Comparison of ENCODE assay signal across 18 cellular contexts in the genomic region with DNA sequence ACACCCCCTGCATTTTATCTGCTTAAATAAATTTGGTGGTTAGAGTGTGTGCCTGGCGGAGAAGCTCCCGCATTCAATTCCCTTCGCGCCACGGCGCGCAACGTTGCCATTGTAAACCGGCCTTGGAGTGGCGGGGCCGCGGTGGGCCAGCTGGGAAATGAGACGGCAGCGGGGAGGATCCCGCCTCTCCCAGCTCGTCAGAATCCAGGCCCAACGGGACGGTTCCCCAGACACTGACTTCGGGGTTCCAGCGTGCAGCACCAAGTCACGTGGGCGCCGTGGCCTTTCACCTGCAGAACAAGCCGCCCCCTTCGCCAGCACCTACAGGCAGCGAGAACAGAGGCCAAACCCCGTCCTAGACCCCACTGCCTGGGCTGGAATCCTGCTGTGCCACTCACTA.
DNase-seq lines count a peak whose midpoint lies in the region; ATAC-seq and TF ChIP-seq lines count a peak whose summit lies in the region.
"Had no signal": no experiment of that assay in that cellular context is flagged by ENCODE, and none has a peak within 500 bp of the region (broad histone marks: within the 10 kb centered on the region; RNA-seq: fewer than 3 reads in every experiment).

No MANE protein-coding gene starts in this region.

- peaks cover 80% of the 10 kb centered on the region for H3K4me1 ChIP-seq in BE2C
- H3K4me1 ChIP-seq in skeletal muscle tissue (ENCODE audit: control insufficient read depth in 3 of 3, insufficient read depth in 3 of 3, low read length in 3 of 3) = peaks cover 0 to 4% (median 0%) of the 10 kb centered on the region in 3 donors
- H3K4me1 ChIP-seq in PC-3 (ENCODE audit: insufficient read depth, low read length) = no peaks in the 10 kb centered on the region
- H3K4me1 ChIP-seq: prostate gland, uterus had no signal

- peak overlapping the region; percentile 3 for H3K4me3 ChIP-seq in BE2C (ENCODE audit: low read depth, low read length)
- peak overlapping the region; percentile 37 for H3K4me3 ChIP-seq in WERI-Rb-1 (ENCODE audit: low read depth, low read length)
- H3K4me3 ChIP-seq in skeletal muscle tissue (ENCODE audit: low read length in 3 of 3) = peak overlapping the region in 2 of 3 donors; percentile 1 to 13
- H3K4me3 ChIP-seq in PC-3 (ENCODE audit: low read length) = no peak overlapping the region
- H3K4me3 ChIP-seq: esophagus squamous epithelium, left lung, prostate gland, uterus had no signal

- H3F3A ChIP-seq in PC-3 (ENCODE audit: low read length, unreplicated experiment) = no peaks in the 10 kb centered on the region

- no peak overlapping the region for H2AFZ ChIP-seq in PC-3 (ENCODE audit: low read length)

- no peaks in the 10 kb centered on the region for H3K79me2 ChIP-seq in PC-3 (ENCODE audit: low read length)

- H3K9me3 ChIP-seq in BE2C (no peaks in the 10 kb centered on the region), WERI-Rb-1 (ENCODE audit: severe bottlenecking) (no peaks in the 10 kb centered on the region), skeletal muscle tissue (ENCODE audit: control insufficient read depth in 3 of 3, low read length in 3 of 3) (peaks cover 0 to 2% (median 0%) of the 10 kb centered on the region in 3 donors), PC-3 (ENCODE audit: low read length) (no peaks in the 10 kb centered on the region)
- H3K9me3 ChIP-seq: esophagus squamous epithelium, left lung, prostate gland, uterus had no signal

- intact Hi-C loops in PC-3 (cut with micrococcal nuclease) = no loop called here

- H3K36me3 ChIP-seq in BE2C (no peaks in the 10 kb centered on the region), WERI-Rb-1 (no peaks in the 10 kb centered on the region), skeletal muscle tissue (ENCODE audit: control insufficient read depth in 3 of 3, insufficient read depth in 3 of 3, low read length in 3 of 3) (no peaks in the 10 kb centered on the region), PC-3 (ENCODE audit: low read depth, low read length) (no peaks in the 10 kb centered on the region)
- H3K36me3 ChIP-seq: esophagus squamous epithelium, left lung, prostate gland, uterus had no signal

- no TSS peak for BruUV-seq in PC-3 (replicated peaks; lab: Mats Ljungman, UMichigan)

- no peak for DNase-seq in BE2C
- no peak for DNase-seq in WERI-Rb-1
- DNase-seq in PC-3 = no peak
- no peak for DNase-seq in SW 1271 (lab: John Stamatoyannopoulos, UW)
- no peak for DNase-seq in NCI-H2227 treated with DMSO at 0.1 percent for 48 hours (lab: John Stamatoyannopoulos, UW)
- no peak for DNase-seq in NCI-H226
- DNase-seq: activated CD4-positive, alpha-beta T cell treated with anti-CD3 and anti-CD28 coated beads for 4 hours; activated T-cell treated with anti-CD3 and anti-CD28 coated beads, Interleukin-2, amount 50 U/mL, for 1 hour; CD4-positive, alpha-beta T cell; esophagus squamous epithelium; left lung; NCI-H345; RPMI8226; stimulated activated CD4-positive, alpha-beta T cell treated with anti-CD3 and anti-CD28 coated beads, Interleukin-12 subunit alpha, Interleukin-12 subunit beta, amount 100 ng/mL, for 4 hours had no signal

- H3K27ac ChIP-seq in WERI-Rb-1 (no peak overlapping the region), layer of hippocampus (ENCODE audit: low read depth, low read length) (peak overlapping the region; percentile 87), skeletal muscle tissue (ENCODE audit: low read depth, low read length) (no peak overlapping the region), PC-3 (ENCODE audit: low read length) (no peak overlapping the region)
- H3K27ac ChIP-seq: esophagus squamous epithelium, left lung, prostate gland, uterus had no signal

- TF ChIP-seq CTCF in BE2C (IDR thresholded peaks at IDR 0.05; ENCODE audit: low read depth, low read length) (no peak), WERI-Rb-1 (IDR thresholded peaks at IDR 0.05; ENCODE audit: low read depth, low read length) (no peak), PC-3 (conservative IDR thresholded peaks at IDR 0.05; ENCODE audit: low read depth, low read length) (no peak)

- no peaks in the 10 kb centered on the region for H3K9me2 ChIP-seq in PC-3 (replicated peaks; ENCODE audit: low read length)

- H3K27me3 ChIP-seq in BE2C (no peaks in the 10 kb centered on the region), WERI-Rb-1 (ENCODE audit: insufficient read depth, low read depth, severe bottlenecking) (peaks cover 15% of the 10 kb centered on the region), layer of hippocampus (ENCODE audit: control insufficient read depth, insufficient read depth, low read length) (no peaks in the 10 kb centered on the region), skeletal muscle tissue (ENCODE audit: control insufficient read depth in 3 of 3, insufficient read depth in 3 of 3, low read length in 3 of 3) (peaks cover 24 to 42% (median 28%) of the 10 kb centered on the region in 3 donors), PC-3 (ENCODE audit: low read length) (no peaks in the 10 kb centered on the region)
- H3K27me3 ChIP-seq: uterus had no signal

- no peak overlapping the region for H3K9ac ChIP-seq in skeletal muscle tissue (ENCODE audit: low read depth in 1 of 3, low read length in 3 of 3)
- H3K9ac ChIP-seq in PC-3 (ENCODE audit: low read length) = no peak overlapping the region

- no peak for ATAC-seq in PC-3

- POLR2A ChIA-PET in PC-3 (lab: Charles Lee; ENCODE audit: unreplicated experiment) = no interaction called here

- no peaks in the 10 kb centered on the region for H4K20me1 ChIP-seq in PC-3 (ENCODE audit: low read length)

- H3K4me2 ChIP-seq in PC-3 (ENCODE audit: low read length) = no peak overlapping the region

- CTCF ChIA-PET in PC-3 (lab: Charles Lee) = no interaction called here
